ENCODE assay signal across 1 cellular context in genomic region chr20:63896136-63896890, GRCh38.
A peak's percentile ranks its signal among the peaks of the same experiment; 100 is the strongest.
TF ChIP-seq lines count a peak whose summit lies in the region.

No MANE protein-coding gene starts in this region.

TF ChIP-seq in HepG2, 621 proteins besides CTCF, POLR2A, EP300 and RAD21 (continues in another document):
- TF ChIP-seq STAG1 (CRISPR knock-in tag; IDR thresholded peaks at IDR 0.05) (peak; percentile 11; the same call in 1 of the 2 replicates), AHR (CRISPR knock-in tag; IDR thresholded peaks at IDR 0.05) (peak; percentile 77; the same call in 1 of the 2 replicates), MTF2 (CRISPR knock-in tag; IDR thresholded peaks at IDR 0.05; ENCODE audit: borderline replicate concordance) (no peak), ZIK1 (CRISPR knock-in tag; IDR thresholded peaks at IDR 0.05; ENCODE audit: borderline replicate concordance, low read depth) (no peak; the same call in 1 of the 2 replicates), FOXP1 (IDR thresholded peaks at IDR 0.05) (peak; percentile 56), FOXP1 (CRISPR knock-in tag; IDR thresholded peaks at IDR 0.05) (peak; percentile 88), ELF1 (CRISPR knock-in tag; IDR thresholded peaks at IDR 0.05) (peak; percentile 95), ZBTB38 (CRISPR knock-in tag; IDR thresholded peaks at IDR 0.05) (peak; percentile 75; the same call in 1 of the 2 replicates), MEIS2 (CRISPR knock-in tag; IDR thresholded peaks at IDR 0.05) (no peak), ZBTB34 (CRISPR knock-in tag; IDR thresholded peaks at IDR 0.05) (0 out of 2 replicates have a peak, but pooled peaks have one; percentile 79), ZNF597 (CRISPR knock-in tag; IDR thresholded peaks at IDR 0.05) (no peak), ZNF75D (CRISPR knock-in tag; IDR thresholded peaks at IDR 0.05; ENCODE audit: borderline replicate concordance) (no peak), ZNF720 (CRISPR knock-in tag; IDR thresholded peaks at IDR 0.05) (no peak), GTF2F1 (IDR thresholded peaks at IDR 0.05; ENCODE audit: low read length) (no peak), IRF2 (CRISPR knock-in tag; IDR thresholded peaks at IDR 0.05) (peak; percentile 51), XRCC5 (optimal IDR thresholded peaks at IDR 0.05; ENCODE audit: low read length) (no peak), ZNF30 (CRISPR knock-in tag; IDR thresholded peaks at IDR 0.05) (peak; percentile 12; the same call in 1 of the 2 replicates), ZNF709 (CRISPR knock-in tag; IDR thresholded peaks at IDR 0.05) (no peak), ZNF335 (CRISPR knock-in tag; IDR thresholded peaks at IDR 0.05) (peak; percentile 76), ZNF773 (CRISPR knock-in tag; IDR thresholded peaks at IDR 0.05; ENCODE audit: borderline replicate concordance) (no peak), MAX (IDR thresholded peaks at IDR 0.05) (peak; percentile 71), SP5 (CRISPR knock-in tag; IDR thresholded peaks at IDR 0.05; ENCODE audit: borderline replicate concordance, low read depth) (peak; percentile 40; the same call in 1 of the 2 replicates), NCOA1 (CRISPR knock-in tag; IDR thresholded peaks at IDR 0.05) (no peak), ELF4 (CRISPR knock-in tag; IDR thresholded peaks at IDR 0.05; ENCODE audit: borderline replicate concordance) (peak; percentile 95), ZNF576 (CRISPR knock-in tag; IDR thresholded peaks at IDR 0.05) (no peak), NFATC3 (CRISPR knock-in tag; IDR thresholded peaks at IDR 0.05) (peak; percentile 91; the same call in 1 of the 2 replicates), NR2F2 (IDR thresholded peaks at IDR 0.05; ENCODE audit: borderline replicate concordance, low read depth) (peak; percentile 64; the same call in 1 of the 2 replicates), ZNF234 (CRISPR knock-in tag; conservative IDR thresholded peaks at IDR 0.05) (no peak), AKAP8 (CRISPR knock-in tag; IDR thresholded peaks at IDR 0.05) (peak; percentile 59; the same call in 1 of the 2 replicates), ZNF143 (CRISPR knock-in tag; IDR thresholded peaks at IDR 0.05) (no peak), ZNF546 (CRISPR knock-in tag; conservative IDR thresholded peaks at IDR 0.05) (peak; percentile 34), GLI4 (CRISPR knock-in tag; IDR thresholded peaks at IDR 0.05; ENCODE audit: borderline replicate concordance) (peak; percentile 95; the same call in 1 of the 2 replicates), MLX (CRISPR knock-in tag; IDR thresholded peaks at IDR 0.05) (peak; percentile 83), SOX5 (CRISPR knock-in tag; IDR thresholded peaks at IDR 0.05; ENCODE audit: borderline replicate concordance) (peak; percentile 80; the same call in 1 of the 2 replicates), MAZ (IDR thresholded peaks at IDR 0.05; ENCODE audit: borderline replicate concordance, low read depth, low read length) (no peak), MAZ (CRISPR knock-in tag; IDR thresholded peaks at IDR 0.05; ENCODE audit: low read depth) (peak; percentile 59; the same call in 1 of the 2 replicates), ZNF768 (CRISPR knock-in tag; IDR thresholded peaks at IDR 0.05) (peak; percentile 51; the same call in 1 of the 2 replicates), ZNF691 (CRISPR knock-in tag; IDR thresholded peaks at IDR 0.05; ENCODE audit: borderline replicate concordance, low read depth) (peak; percentile 74; the same call in 1 of the 2 replicates), PATZ1 (CRISPR knock-in tag; IDR thresholded peaks at IDR 0.05) (peak; percentile 62), RERE (CRISPR knock-in tag; IDR thresholded peaks at IDR 0.05; ENCODE audit: low read depth) (no peak), SRSF9 (IDR thresholded peaks at IDR 0.05; ENCODE audit: borderline replicate concordance, insufficient read depth, low read depth, low read length, poor library complexity, severe bottlenecking) (no peak), MTA1 (CRISPR knock-in tag; IDR thresholded peaks at IDR 0.05; ENCODE audit: borderline replicate concordance) (peak; percentile 80; the same call in 1 of the 2 replicates), ZNF550 (CRISPR knock-in tag; IDR thresholded peaks at IDR 0.05; ENCODE audit: borderline replicate concordance) (0 out of 2 replicates have a peak, but pooled peaks have one; percentile 85), PHF8 (CRISPR knock-in tag; IDR thresholded peaks at IDR 0.05) (peak; percentile 58; the same call in 1 of the 2 replicates), CEBPG (CRISPR knock-in tag; IDR thresholded peaks at IDR 0.05) (no peak), SKI (IDR thresholded peaks at IDR 0.05; ENCODE audit: partially characterized antibody) (no peak), ASH2L (IDR thresholded peaks at IDR 0.05; ENCODE audit: insufficient read length, low read depth, low read length) (peak; percentile 81), PAWR (CRISPR knock-in tag; IDR thresholded peaks at IDR 0.05; ENCODE audit: borderline replicate concordance) (no peak; the same call in 1 of the 2 replicates), MZF1 (CRISPR knock-in tag; IDR thresholded peaks at IDR 0.05; ENCODE audit: borderline replicate concordance) (peak; percentile 21; the same call in 1 of the 2 replicates), ZNF800 (CRISPR knock-in tag; IDR thresholded peaks at IDR 0.05) (peak; percentile 86), NFYC (CRISPR knock-in tag; IDR thresholded peaks at IDR 0.05) (no peak), ZNF282 (IDR thresholded peaks at IDR 0.05; ENCODE audit: partially characterized antibody) (no peak), ISL2 (CRISPR knock-in tag; IDR thresholded peaks at IDR 0.05) (no peak; the same call in 1 of the 2 replicates), NCOA2 (CRISPR knock-in tag; IDR thresholded peaks at IDR 0.05) (0 out of 2 replicates have a peak, but pooled peaks have one; percentile 61), HMG20B (CRISPR knock-in tag; conservative IDR thresholded peaks at IDR 0.05) (peak; percentile 56; the same call in 1 of the 2 replicates)
